In genomic region chr11:96012086-96012824, GRCh38 we compare ENCODE assay signal across 7 cellular contexts.
A peak's percentile ranks its signal among the peaks of the same experiment; 100 is the strongest.
DNase-seq lines count a peak whose midpoint lies in the region; TF ChIP-seq lines count a peak whose summit lies in the region.

No MANE protein-coding gene starts in this region.

- in situ Hi-C loops in HAP-1 (cut with MboI; ENCODE audit: low sequenced_read_pairs) = no loop called here

- peak; percentile 57 to 80 for DNase-seq in HAP-1 (ENCODE audit: low spot score in 2 of 2)
- peak; percentile 98 for DNase-seq in M059J (ENCODE audit: low read depth)
- peak; percentile 66 to 74 for DNase-seq in activated CD4-positive, alpha-beta T cell treated with anti-CD3 and anti-CD28 coated beads for 4 hours
- DNase-seq in dermis blood vessel endothelial cell = peak; percentile 96
- DNase-seq in lung microvascular endothelial cell (ENCODE audit: low read depth in 2 of 2) = peak; percentile 70 to 96
- DNase-seq in stromal cell of bone marrow (ENCODE audit: low read depth) = peak; percentile 70

- no peaks in the 10 kb centered on the region for H3K27me3 ChIP-seq in HAP-1 (ENCODE audit: low read depth)

- H3K36me3 ChIP-seq in HAP-1 (replicated peaks) = no peaks in the 10 kb centered on the region

- no peak overlapping the region for H3K4me3 ChIP-seq in HAP-1

- no peaks in the 10 kb centered on the region for H3K9me3 ChIP-seq in HAP-1

- peaks cover 15% of the 10 kb centered on the region for H3K4me1 ChIP-seq in HAP-1

- peak; percentile 86 for TF ChIP-seq CTCF in GM12874 (IDR thresholded peaks at IDR 0.05; ENCODE audit: insufficient read depth, low read depth, low read length)
